Comparison of ENCODE assay signal across 12 cellular contexts in genomic region chr16:81647527-81647926, GRCh38.
A peak's percentile ranks its signal among the peaks of the same experiment; 100 is the strongest.
DNase-seq lines count a peak whose midpoint lies in the region; ATAC-seq lines count a peak whose summit lies in the region.
"Had no signal": no experiment of that assay in that cellular context is flagged by ENCODE, and none has a peak within 500 bp of the region (broad histone marks: within the 10 kb centered on the region; RNA-seq: fewer than 3 reads in every experiment).

No MANE protein-coding gene starts in this region.

- H3K27ac Mint-ChIP-seq in activated T-helper 17 cell treated with anti-CD3 and anti-CD28 coated beads, Interleukin-2, amount 50 U/mL, for 72 hours = peak overlapping the region; percentile 72

- H3K4me3 Mint-ChIP-seq in activated T-helper 17 cell treated with anti-CD3 and anti-CD28 coated beads, Interleukin-2, amount 50 U/mL, for 72 hours = no peak overlapping the region
- H3K4me3 Mint-ChIP-seq: neural crest cell had no signal

- DNase-seq in AG08395 (ENCODE audit: low spot score) (peak; percentile 82), HS-27A (ENCODE audit: low read depth) (peak; percentile 12), iris pigment epithelial cell (ENCODE audit: low read depth) (peak; percentile 52), NCI-H2107 (lab: John Stamatoyannopoulos, UW) (no peak), NCI-H1436 (lab: John Stamatoyannopoulos, UW) (no peak)
- DNase-seq: activated CD8-positive, alpha-beta memory T cell treated with anti-CD3 and anti-CD28 coated beads, Interleukin-2, amount 50 U/mL, for 48 hours; stimulated activated CD4-positive, alpha-beta T cell treated with anti-CD3 and anti-CD28 coated beads, Interleukin-2, amount 100 ng/mL, for 24 hours; testis had no signal

- no peak for ATAC-seq in activated T-helper 17 cell treated with anti-CD3 and anti-CD28 coated beads, Interleukin-2, amount 50 U/mL, for 72 hours (replicated peaks)
- ATAC-seq in GM19351 (IDR thresholded peaks at IDR 0.05; ENCODE audit: unreplicated experiment) (no peak), HG02884 (IDR thresholded peaks at IDR 0.05; ENCODE audit: unreplicated experiment) (no peak)

- H3K36me3 Mint-ChIP-seq in activated T-helper 17 cell treated with anti-CD3 and anti-CD28 coated beads, Interleukin-2, amount 50 U/mL, for 72 hours (ENCODE audit: low read depth) = peaks cover 8% of the 10 kb centered on the region

- H3K4me1 Mint-ChIP-seq in activated T-helper 17 cell treated with anti-CD3 and anti-CD28 coated beads, Interleukin-2, amount 50 U/mL, for 72 hours = peaks cover 13% of the 10 kb centered on the region

- H3K27me3 Mint-ChIP-seq in activated T-helper 17 cell treated with anti-CD3 and anti-CD28 coated beads, Interleukin-2, amount 50 U/mL, for 72 hours = no peaks in the 10 kb centered on the region

- H3K9me3 Mint-ChIP-seq in activated T-helper 17 cell treated with anti-CD3 and anti-CD28 coated beads, Interleukin-2, amount 50 U/mL, for 72 hours = peaks cover 4% of the 10 kb centered on the region

Comparison
In these comparisons a context has a peak if more than half of its experiments do, and no peak if none do; other contexts are left out.
1. DNase-seq: peak in AG08395 (single experiment), HS-27A (single experiment) and iris pigment epithelial cell (single experiment); none in NCI-H2107 (single experiment) and NCI-H1436 (single experiment).